Comparison of ENCODE assay signal across 31 cellular contexts in the genomic region with DNA sequence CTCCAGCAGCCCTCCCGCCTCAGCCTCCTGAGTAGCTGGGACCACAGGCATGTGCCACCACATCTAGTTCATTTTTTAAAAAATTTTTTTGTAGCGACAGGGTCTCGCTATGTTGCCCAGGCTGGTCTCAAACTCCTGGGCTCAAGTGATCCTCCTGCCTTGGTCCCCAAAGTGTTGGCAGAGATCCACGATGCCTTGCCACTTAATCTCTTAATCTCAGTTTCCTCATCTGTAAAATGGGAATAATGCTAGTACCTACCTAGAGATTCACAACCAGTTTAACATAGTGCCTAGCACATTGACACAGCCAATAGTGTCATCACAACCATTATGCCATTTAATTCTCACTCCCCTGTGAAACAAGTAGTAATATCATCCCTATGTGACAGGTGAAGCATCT. TPM values are rescaled to one million over a fixed set of nuclear protein-coding genes. Genes with fewer than 3 reads are reported as not detected.
"Had no signal": no experiment of that assay in that cellular context is flagged by ENCODE, and none has a peak within 500 bp of the region (broad histone marks: within the 10 kb centered on the region; RNA-seq: fewer than 3 reads in every experiment).

No MANE protein-coding gene starts in this region.

- H3K9me3 ChIP-seq: left ventricle myocardium inferior, mucosa of descending colon, ovary, sigmoid colon, spleen, suprapubic skin, thoracic aorta, tibial artery, upper lobe of right lung had no signal

- H3K36me3 ChIP-seq: left ventricle myocardium inferior, ovary, sigmoid colon, spleen, suprapubic skin, thoracic aorta, tibial artery, upper lobe of right lung had no signal

- H3K27me3 ChIP-seq: hepatocyte, ovary, sigmoid colon, spleen, suprapubic skin, tibial artery, upper lobe of right lung had no signal

- H3K4me2 ChIP-seq: hepatocyte had no signal

- DNase-seq: islet precursor cell; left ventricle myocardium inferior; midbrain; mucosa of descending colon; naive thymus-derived CD4-positive, alpha-beta T cell; ovary; retina; right cardiac atrium; sigmoid colon; small intestine; spleen; stimulated activated CD4-positive, alpha-beta T cell treated with anti-CD3 and anti-CD28 coated beads, Interleukin-4, amount 100 ng/mL, for 24 hours; stimulated activated naive CD4-positive, alpha-beta T cell; tibial artery; trophoblast cell; upper lobe of right lung had no signal

- ATAC-seq: mucosa of descending colon; naive thymus-derived CD4-positive, alpha-beta T cell; natural killer cell treated with Interleukin-12 subunit alpha and Interleukin-12 subunit beta and Interleukin-15 and Interleukin-18, amount 100 ng/mL, for 72 hours; right cardiac atrium; stimulated activated effector memory CD8-positive, alpha-beta T cell treated with anti-CD3 and anti-CD28 coated beads, Interleukin-12 subunit alpha, Interleukin-12 subunit beta, amount 100 ng/mL, for 72 hours; upper lobe of right lung had no signal

- H3K27ac ChIP-seq: hepatocyte, left ventricle myocardium inferior, ovary, sigmoid colon, spleen, suprapubic skin, thoracic aorta, tibial artery, upper lobe of right lung had no signal

- H3K4me1 ChIP-seq: left ventricle myocardium inferior, sigmoid colon, spleen, upper lobe of right lung had no signal

- H3K4me3 ChIP-seq: hepatocyte, left ventricle myocardium inferior, lung, mucosa of descending colon, ovary, sigmoid colon, spleen, suprapubic skin, thoracic aorta, tibial artery, upper lobe of right lung had no signal

- H2AFZ ChIP-seq: hepatocyte had no signal

RNA-seq across cellular contexts. Expression of gene CPA4, which starts 4.8 kb away (rescaled TPM):
- total RNA-seq: left ventricle myocardium inferior; mucosa of descending colon; naive thymus-derived CD4-positive, alpha-beta T cell; natural killer cell treated with Interleukin-12 subunit alpha and Interleukin-12 subunit beta and Interleukin-15 and Interleukin-18, amount 100 ng/mL, for 72 hours; sigmoid colon; thoracic aorta; upper lobe of right lung had no signal
- polyA plus RNA-seq: naive thymus-derived CD4-positive, alpha-beta T cell had no signal

RNA-seq across cellular contexts. Expression of gene CPA2, which starts 21.5 kb away (rescaled TPM):
- total RNA-seq: kidney epithelial cell; left ventricle myocardium inferior; myocyte; naive thymus-derived CD4-positive, alpha-beta T cell; natural killer cell treated with Interleukin-12 subunit alpha and Interleukin-12 subunit beta and Interleukin-15 and Interleukin-18, amount 100 ng/mL, for 72 hours; pulmonary artery endothelial cell; sigmoid colon; subcutaneous adipose tissue; suprapubic skin; upper lobe of right lung had no signal
- polyA plus RNA-seq: naive thymus-derived CD4-positive, alpha-beta T cell had no signal

RNA-seq across cellular contexts. Expression of gene CPA5, which starts 56.4 kb away (rescaled TPM):
- total RNA-seq: hepatocyte; kidney epithelial cell; left ventricle myocardium inferior; lower leg skin; lung; mesenteric fat pad; mucosa of descending colon; natural killer cell treated with Interleukin-12 subunit alpha and Interleukin-12 subunit beta and Interleukin-15 and Interleukin-18, amount 100 ng/mL, for 72 hours; omental fat pad; ovary; progenitor cell of endocrine pancreas; pulmonary artery endothelial cell; right cardiac atrium; sigmoid colon; subcutaneous adipose tissue; thoracic aorta; upper lobe of right lung had no signal
- polyA plus RNA-seq: neural cell, ovary, right cardiac atrium had no signal
